In genomic region chr1:204074274-204075115, GRCh38 we compare ENCODE assay signal across 8 cellular contexts. TPM values are rescaled to one million over a fixed set of nuclear protein-coding genes. Genes with fewer than 3 reads are reported as not detected.
DNase-seq lines count a peak whose midpoint lies in the region; ATAC-seq and TF ChIP-seq lines count a peak whose summit lies in the region.

No MANE protein-coding gene starts in this region.

- H2AFZ ChIP-seq in osteoblast (ENCODE audit: low read length): peak overlapping the region; percentile 94

- ATAC-seq in heart left ventricle: peak; percentile 54 to 75 (median 59)
- no peak for ATAC-seq in GM21717 (IDR thresholded peaks at IDR 0.05; ENCODE audit: unreplicated experiment)
- ATAC-seq in GM18498 (IDR thresholded peaks at IDR 0.05; ENCODE audit: unreplicated experiment): no peak
- no peak for ATAC-seq in GM21786 (IDR thresholded peaks at IDR 0.05; ENCODE audit: unreplicated experiment)

- H3K36me3 ChIP-seq in heart left ventricle: no peaks in the 10 kb centered on the region
- H3K36me3 ChIP-seq in osteoblast (ENCODE audit: insufficient read depth, low read length): no peaks in the 10 kb centered on the region

- H3K27ac ChIP-seq in heart left ventricle: peak overlapping the region; percentile 77 to 95 (median 90)
- no peak overlapping the region for H3K27ac ChIP-seq in osteoblast (ENCODE audit: low read depth, low read length)

- intact Hi-C loops in heart left ventricle (cut with DNase I): loop anchor here in 7 of 10 donors (1.0 to 10.0 kb wide), 10 partner anchors 30 to 204 kb away; no protein-coding TSS in a partner anchor

- H3K4me2 ChIP-seq in osteoblast (ENCODE audit: insufficient read depth, low read length): peak overlapping the region; percentile 97

- H3K27me3 ChIP-seq in heart left ventricle: peaks cover 0 to 49% (median 0%) of the 10 kb centered on the region in 9 donors
- H3K27me3 ChIP-seq in osteoblast (ENCODE audit: insufficient read depth, low read length): no peaks in the 10 kb centered on the region

- peak overlapping the region; percentile 68 to 93 (median 82) for H3K4me3 ChIP-seq in heart left ventricle
- peak overlapping the region; percentile 82 for H3K4me3 ChIP-seq in osteoblast (ENCODE audit: insufficient read depth, low read length)

- H3K9me3 ChIP-seq in heart left ventricle: no peaks in the 10 kb centered on the region
- H3K9me3 ChIP-seq in osteoblast (ENCODE audit: low read depth, low read length): no peaks in the 10 kb centered on the region

- peaks cover 12% of the 10 kb centered on the region for H4K20me1 ChIP-seq in osteoblast (ENCODE audit: insufficient read depth, low read length)

- H3K79me2 ChIP-seq in osteoblast (ENCODE audit: insufficient read depth, low read length): peaks cover 23% of the 10 kb centered on the region

- DNase-seq in DMS114 treated with DMSO at 0.1 percent for 48 hours (lab: John Stamatoyannopoulos, UW; ENCODE audit: unreplicated experiment): peak; percentile 9
- DNase-seq in M059J (ENCODE audit: low read depth): peak; percentile 76
- DNase-seq in amniotic epithelial cell (ENCODE audit: low read depth): peak; percentile 78
- DNase-seq in heart left ventricle: peak; percentile 80 to 90 (median 84)
- peak; percentile 93 for DNase-seq in osteoblast (ENCODE audit: insufficient read length, low spot score, missing footprints)

- no peak for TF ChIP-seq POLR2A in heart left ventricle (IDR thresholded peaks at IDR 0.05)

- TF ChIP-seq CTCF in heart left ventricle (IDR thresholded peaks at IDR 0.05) (no peak), osteoblast (IDR thresholded peaks at IDR 0.05; ENCODE audit: extremely low read depth, low read depth, low read length) (no peak)

- H3K4me1 ChIP-seq in heart left ventricle (peaks cover 0 to 66% (median 34%) of the 10 kb centered on the region in 12 donors), osteoblast (ENCODE audit: insufficient read depth, low read length) (peaks cover 16% of the 10 kb centered on the region)

- 1 to 2% (median 1%) methylated on average over 33 to 64 of the region's 64 CpGs for WGBS in heart left ventricle, 4 donors

RNA-seq across cellular contexts. Expression of gene SOX13, which starts 1.6 kb away (rescaled TPM):
- 6.9 and 12.6 TPM in 2 replicates for total RNA-seq in M059J (2014; rRNA removed; shearing (Covaris generic))
- total RNA-seq in heart left ventricle (10 to 100 TPM in 8 of 9 donors, 1 to 10 TPM in 1; 8.8 to 16.0 (median 13.0) TPM), osteoblast (6.8 and 9.0 TPM in 2 replicates)
- polyA plus RNA-seq in heart left ventricle: 1 to 10 TPM; 8.2 to 8.5 TPM

Comparison
In these comparisons a context has a peak if more than half of its experiments do, and no peak if none do; other contexts are left out.
1. DNase-seq: peak in every context shown above with its lines; median percentile 93 in osteoblast; 84 in heart left ventricle; 78 in amniotic epithelial cell; 76 in M059J; 9 in DMS114 treated with DMSO at 0.1 percent for 48 hours.
2. ATAC-seq: peak in heart left ventricle (4 of 4); none in GM21717 (single experiment), GM18498 (single experiment) and GM21786 (single experiment).